ENCODE assay signal across 8 cellular contexts in the genomic region with DNA sequence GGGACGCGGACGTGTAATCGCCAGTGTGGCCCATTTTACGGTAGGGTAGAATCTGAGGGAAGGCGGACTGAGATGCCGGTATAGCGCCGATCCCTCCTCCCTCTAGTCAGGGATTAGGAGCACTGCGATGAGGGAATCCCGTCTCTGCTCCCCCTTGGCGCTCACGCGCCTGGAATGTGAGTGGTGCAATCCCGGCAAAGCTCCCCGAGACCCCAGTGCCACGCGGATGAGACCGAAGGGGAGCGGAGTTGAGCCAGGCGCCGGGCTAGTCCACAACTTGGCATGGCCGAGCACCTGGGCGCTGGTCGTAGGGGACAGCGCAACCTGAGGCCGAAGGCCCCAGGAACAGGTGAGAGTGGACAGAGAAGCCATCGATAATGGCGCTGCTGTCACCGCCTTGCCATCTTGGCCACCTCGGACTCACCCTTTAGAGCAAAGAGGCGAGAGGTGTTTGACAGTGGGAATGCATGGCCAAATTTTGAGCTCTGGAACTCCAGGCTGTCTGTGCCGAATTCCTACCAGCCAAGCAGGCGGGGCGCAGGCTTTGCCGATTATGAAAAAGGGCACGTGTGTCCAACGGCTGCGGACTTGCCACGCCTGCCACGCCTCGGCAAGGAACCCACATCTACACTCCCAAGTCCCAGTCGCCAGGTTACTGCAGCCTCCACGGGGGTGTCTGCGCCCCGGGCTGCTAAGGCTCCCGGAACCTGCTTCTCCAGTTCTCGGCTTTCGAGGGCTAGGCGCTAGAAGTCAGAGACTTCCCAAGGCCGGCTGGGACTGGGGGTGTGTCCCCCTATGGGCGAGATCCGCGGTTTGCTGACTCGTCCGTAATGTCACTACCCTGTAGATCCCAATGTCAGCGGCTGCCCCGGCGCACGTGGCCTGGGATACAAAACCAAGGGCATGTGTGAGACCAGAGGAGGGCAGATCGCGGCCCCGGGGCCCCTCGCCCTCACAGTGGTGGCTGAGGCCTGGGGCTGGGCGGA. TPM values are rescaled to one million over a fixed set of nuclear protein-coding genes. Genes with fewer than 3 reads are reported as not detected.
DNase-seq lines count a peak whose midpoint lies in the region; ATAC-seq and TF ChIP-seq lines count a peak whose summit lies in the region.

No MANE protein-coding gene starts in this region.

- H3K9ac ChIP-seq in fibroblast of lung (ENCODE audit: insufficient read depth, low read length) (peak overlapping the region; percentile 60), neural cell (ENCODE audit: low read length) (no peak overlapping the region)

- no peak for ATAC-seq in HG03097 (IDR thresholded peaks at IDR 0.05; ENCODE audit: low FRiP score, unreplicated experiment)

- H3K9me3 ChIP-seq in fibroblast of lung (ENCODE audit: control insufficient read depth, insufficient read depth, low read depth, low read length) (no peaks in the 10 kb centered on the region), neural cell (ENCODE audit: low read length) (no peaks in the 10 kb centered on the region)

- no peak for TF ChIP-seq EP300 in neural cell (conservative IDR thresholded peaks at IDR 0.05; ENCODE audit: poor library complexity, severe bottlenecking)

- H3K4me3 ChIP-seq in fibroblast of lung (replicated peaks in 1 of 4; ENCODE audit: control extremely low read depth in 1 of 4, insufficient read depth in 1 of 4, low read depth in 3 of 4, low read length in 4 of 4) (peak overlapping the region; percentile 43 to 81 (median 55)), neural cell (ENCODE audit: low read length) (peak overlapping the region; percentile 74)

- H3K4me1 ChIP-seq in fibroblast of lung (ENCODE audit: control insufficient read depth, extremely low read depth, insufficient read depth, low read length): peaks cover 4% of the 10 kb centered on the region

- H3K79me2 ChIP-seq in fibroblast of lung (ENCODE audit: control insufficient read depth, insufficient read depth, low read length) (no peaks in the 10 kb centered on the region), neural cell (replicated peaks; ENCODE audit: insufficient read depth, low read length) (no peaks in the 10 kb centered on the region)

- no peak for TF ChIP-seq RAD21 in neural cell (conservative IDR thresholded peaks at IDR 0.05)

- H3K4me2 ChIP-seq in fibroblast of lung (ENCODE audit: extremely low read depth, insufficient read depth, low read length): peak overlapping the region; percentile 89
- H3K4me2 ChIP-seq in neural cell (ENCODE audit: low read length): no peak overlapping the region

- H3K36me3 ChIP-seq in fibroblast of lung (ENCODE audit: control insufficient read depth, insufficient read depth, low read length) (no peaks in the 10 kb centered on the region), neural cell (ENCODE audit: insufficient read depth, low read length) (no peaks in the 10 kb centered on the region)

- peak overlapping the region; percentile 32 for H2AFZ ChIP-seq in fibroblast of lung (ENCODE audit: low read length)
- H2AFZ ChIP-seq in neural cell (ENCODE audit: low read depth, low read length): no peak overlapping the region

- DNase-seq in AG20443 (ENCODE audit: low spot score): peak; percentile 72
- DNase-seq in M059J (ENCODE audit: low read depth): peak; percentile 54
- peak; percentile 48 to 53 for DNase-seq in fibroblast of lung (ENCODE audit: low read depth in 2 of 2)
- no peak for DNase-seq in ACHN
- no peak for DNase-seq in stimulated activated CD4-positive, alpha-beta T cell treated with anti-CD3 and anti-CD28 coated beads, Interleukin-1b, Interleukin-23, amount 100 ng/mL, for 48 hours
- no peak for DNase-seq in activated CD4-positive, alpha-beta T cell treated with anti-CD3 and anti-CD28 coated beads, Interleukin-2, amount 50 U/mL, for 1 hour

- TF ChIP-seq CTCF in fibroblast of lung (conservative IDR thresholded peaks at IDR 0.05 in 1 of 2, IDR thresholded peaks at IDR 0.05 in 1 of 2; ENCODE audit: low read depth in 1 of 2, low read length in 2 of 2): no peak
- no peak for TF ChIP-seq CTCF in neural cell (IDR thresholded peaks at IDR 0.05; ENCODE audit: poor library complexity, severe bottlenecking)

- no peaks in the 10 kb centered on the region for H3F3A ChIP-seq in neural cell (ENCODE audit: insufficient read depth, low read length, poor library complexity, severe bottlenecking)

- no peaks in the 10 kb centered on the region for H4K20me1 ChIP-seq in fibroblast of lung (ENCODE audit: control insufficient read depth, extremely low read depth, insufficient read depth, low read length)
- H4K20me1 ChIP-seq in neural cell (ENCODE audit: insufficient read depth): no peaks in the 10 kb centered on the region

- no peaks in the 10 kb centered on the region for H3K9me2 ChIP-seq in neural cell (ENCODE audit: insufficient read depth, low read length)

- H3K27ac ChIP-seq in fibroblast of lung (ENCODE audit: insufficient read depth, low read length) (peak overlapping the region; percentile 7), neural cell (ENCODE audit: low read length) (no peak overlapping the region)

- H3K27me3 ChIP-seq in fibroblast of lung (ENCODE audit: control insufficient read depth, insufficient read depth, low read length): peaks cover 8% of the 10 kb centered on the region
- peaks cover 70% of the 10 kb centered on the region for H3K27me3 ChIP-seq in neural cell (ENCODE audit: insufficient read depth, low read depth, low read length)

- in situ Hi-C loops in ACHN (cut with HindIII; ENCODE audit: low pct_ligation_motif_present, low pct_unique_long_range_greater_than_20kb, low sequenced_read_pairs): no loop called here

TF ChIP-seq in neural cell, 6 proteins besides CTCF, POLR2A, EP300 and RAD21:
- TF ChIP-seq, protein P1, sequence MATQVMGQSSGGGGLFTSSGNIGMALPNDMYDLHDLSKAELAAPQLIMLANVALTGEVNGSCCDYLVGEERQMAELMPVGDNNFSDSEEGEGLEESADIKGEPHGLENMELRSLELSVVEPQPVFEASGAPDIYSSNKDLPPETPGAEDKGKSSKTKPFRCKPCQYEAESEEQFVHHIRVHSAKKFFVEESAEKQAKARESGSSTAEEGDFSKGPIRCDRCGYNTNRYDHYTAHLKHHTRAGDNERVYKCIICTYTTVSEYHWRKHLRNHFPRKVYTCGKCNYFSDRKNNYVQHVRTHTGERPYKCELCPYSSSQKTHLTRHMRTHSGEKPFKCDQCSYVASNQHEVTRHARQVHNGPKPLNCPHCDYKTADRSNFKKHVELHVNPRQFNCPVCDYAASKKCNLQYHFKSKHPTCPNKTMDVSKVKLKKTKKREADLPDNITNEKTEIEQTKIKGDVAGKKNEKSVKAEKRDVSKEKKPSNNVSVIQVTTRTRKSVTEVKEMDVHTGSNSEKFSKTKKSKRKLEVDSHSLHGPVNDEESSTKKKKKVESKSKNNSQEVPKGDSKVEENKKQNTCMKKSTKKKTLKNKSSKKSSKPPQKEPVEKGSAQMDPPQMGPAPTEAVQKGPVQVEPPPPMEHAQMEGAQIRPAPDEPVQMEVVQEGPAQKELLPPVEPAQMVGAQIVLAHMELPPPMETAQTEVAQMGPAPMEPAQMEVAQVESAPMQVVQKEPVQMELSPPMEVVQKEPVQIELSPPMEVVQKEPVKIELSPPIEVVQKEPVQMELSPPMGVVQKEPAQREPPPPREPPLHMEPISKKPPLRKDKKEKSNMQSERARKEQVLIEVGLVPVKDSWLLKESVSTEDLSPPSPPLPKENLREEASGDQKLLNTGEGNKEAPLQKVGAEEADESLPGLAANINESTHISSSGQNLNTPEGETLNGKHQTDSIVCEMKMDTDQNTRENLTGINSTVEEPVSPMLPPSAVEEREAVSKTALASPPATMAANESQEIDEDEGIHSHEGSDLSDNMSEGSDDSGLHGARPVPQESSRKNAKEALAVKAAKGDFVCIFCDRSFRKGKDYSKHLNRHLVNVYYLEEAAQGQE (IDR thresholded peaks at IDR 0.05; ENCODE audit: borderline replicate concordance): no peak
- TF ChIP-seq TAF1 (IDR thresholded peaks at IDR 0.05; ENCODE audit: low read depth) (no peak), EZH2 (IDR thresholded peaks at IDR 0.05; ENCODE audit: borderline replicate concordance, insufficient read depth, low read length, poor library complexity, severe bottlenecking) (no peak), SMC3 (conservative IDR thresholded peaks at IDR 0.05; ENCODE audit: poor library complexity) (no peak), MXI1 (conservative IDR thresholded peaks at IDR 0.05; ENCODE audit: poor library complexity, severe bottlenecking) (no peak), POLR2AphosphoS5 (IDR thresholded peaks at IDR 0.05) (no peak)

RNA-seq across cellular contexts. Expression of a gene that starts 2.6 kb away (rescaled TPM):
- 0.15 and 0.52 TPM in 2 replicates for total RNA-seq in M059J (2014; rRNA removed; shearing (Covaris generic))
- 1.5 and 14.9 TPM in 2 replicates for total RNA-seq in fibroblast of lung
- polyA plus RNA-seq in fibroblast of lung (5.8 and 87.3 TPM in 2 replicates), neural cell (1.5 and 1.6 TPM in 2 replicates)
- polyA plus RNA-seq in fibroblast of lung (2012): 4.7 and 71.5 TPM in 2 replicates
- polyA minus RNA-seq in fibroblast of lung (ENCODE audit: low replicate concordance) (5.6 and 82.0 TPM in 2 replicates), neural cell (2.7 and 3.9 TPM in 2 replicates)

Comparison
In these comparisons a context has a peak if more than half of its experiments do, and no peak if none do; other contexts are left out.
1. DNase-seq: peak in AG20443 (single experiment), M059J (single experiment) and fibroblast of lung (2 of 2); none in ACHN (single experiment), stimulated activated CD4-positive, alpha-beta T cell treated with anti-CD3 and anti-CD28 coated beads, Interleukin-1b, Interleukin-23, amount 100 ng/mL, for 48 hours (single experiment) and activated CD4-positive, alpha-beta T cell treated with anti-CD3 and anti-CD28 coated beads, Interleukin-2, amount 50 U/mL, for 1 hour (single experiment).